19 cellular contexts compared by ENCODE assay signal in the genomic region with DNA sequence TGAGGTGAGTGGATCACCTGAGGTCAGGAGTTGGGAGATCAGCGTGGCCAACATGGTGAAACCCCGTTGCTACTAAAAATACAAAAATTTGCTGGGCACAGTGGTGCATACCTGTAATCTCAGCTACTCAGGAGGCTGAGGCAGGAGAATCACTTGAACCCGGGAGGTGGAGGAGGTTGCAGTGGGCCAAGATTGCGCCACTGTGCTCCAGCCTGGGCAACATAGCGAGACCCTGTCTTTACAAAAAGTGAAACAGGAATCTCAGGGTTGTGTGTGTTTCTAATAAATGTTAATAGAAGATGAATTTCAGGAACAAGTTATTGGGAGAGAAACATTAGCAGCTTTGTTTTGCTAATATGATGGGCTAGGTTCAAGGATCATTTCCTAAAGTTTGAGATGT. TPM values are rescaled to one million over a fixed set of nuclear protein-coding genes. Genes with fewer than 3 reads are reported as not detected.
DNase-seq lines count a peak whose midpoint lies in the region; ATAC-seq and TF ChIP-seq lines count a peak whose summit lies in the region.
"Had no signal": no experiment of that assay in that cellular context is flagged by ENCODE, and none has a peak within 500 bp of the region (broad histone marks: within the 10 kb centered on the region; RNA-seq: fewer than 3 reads in every experiment).

No MANE protein-coding gene starts in this region.

- peaks cover 6% of the 10 kb centered on the region for H3K36me3 Mint-ChIP-seq in WTC11

- H3K4me1 Mint-ChIP-seq in WTC11, result peaks cover 41% of the 10 kb centered on the region

- H3K9ac ChIP-seq in mammary epithelial cell (ENCODE audit: insufficient read depth, low read length) (no peak overlapping the region), iPS-15b (ENCODE audit: low read depth, low read length) (peak overlapping the region; percentile 17)

- 90% methylated on average over 5 of the region's 5 CpGs for WGBS in mammary epithelial cell (ENCODE audit: low coverage, missing lambda C conversion rate)
- WGBS in thymus, result 90% methylated on average over 5 of the region's 5 CpGs

- H3K27me3 ChIP-seq in mammary epithelial cell (ENCODE audit: insufficient read depth, low read length) (no peaks in the 10 kb centered on the region), breast epithelium (no peaks in the 10 kb centered on the region), iPS-15b (ENCODE audit: control insufficient read depth, insufficient read depth, low read length) (no peaks in the 10 kb centered on the region), thymus (ENCODE audit: control insufficient read depth, insufficient read depth) (no peaks in the 10 kb centered on the region)
- H3K27me3 ChIP-seq: left lung, suprapubic skin had no signal

- H3K4me3 Mint-ChIP-seq in WTC11, result no peak overlapping the region

- CTCF ChIA-PET in mammary epithelial cell (lab: Charles Lee; ENCODE audit: low non-redundant PET), result no interaction called here
- CTCF ChIA-PET in WTC11 (lab: Charles Lee), result interaction anchor here (1.0 kb wide), 1 partner anchor 9 kb away, joined by 4 read pairs; no protein-coding TSS in a partner anchor

- no TSS peak for BruUV-seq in mammary epithelial cell (replicated peaks; lab: Mats Ljungman, UMichigan)

- intact Hi-C loops in mammary epithelial cell (cut with micrococcal nuclease), result no loop called here
- intact Hi-C loops in breast epithelium (cut with DNase I; ENCODE audit: low total_unique reads), result no loop called here

- peaks cover 96% of the 10 kb centered on the region for H3K79me2 ChIP-seq in mammary epithelial cell (ENCODE audit: insufficient read depth, low read length)

- peaks cover 15% of the 10 kb centered on the region for H3K4me1 ChIP-seq in mammary epithelial cell (ENCODE audit: insufficient read depth, low read length)
- no peaks in the 10 kb centered on the region for H3K4me1 ChIP-seq in breast epithelium
- peaks cover 13% of the 10 kb centered on the region for H3K4me1 ChIP-seq in iPS-15b (ENCODE audit: control insufficient read depth, insufficient read depth, low read length)
- H3K4me1 ChIP-seq in thymus (ENCODE audit: control insufficient read depth, insufficient read depth, low read length), result no peaks in the 10 kb centered on the region

- H3K36me3 ChIP-seq in mammary epithelial cell (ENCODE audit: insufficient read depth, low read length), result no peaks in the 10 kb centered on the region
- no peaks in the 10 kb centered on the region for H3K36me3 ChIP-seq in breast epithelium
- H3K36me3 ChIP-seq in iPS-15b (ENCODE audit: control insufficient read depth, insufficient read depth, low read length), result no peaks in the 10 kb centered on the region
- no peaks in the 10 kb centered on the region for H3K36me3 ChIP-seq in thymus (ENCODE audit: control insufficient read depth, insufficient read depth)
- H3K36me3 ChIP-seq: left lung, suprapubic skin had no signal

- no peaks in the 10 kb centered on the region for H3K27me3 Mint-ChIP-seq in WTC11 (ENCODE audit: low read depth)

- H2AFZ ChIP-seq in mammary epithelial cell (ENCODE audit: low read depth, low read length), result no peak overlapping the region

- H3K4me3 ChIP-seq in mammary epithelial cell (replicated peaks in 1 of 3; ENCODE audit: insufficient read depth in 1 of 3, low read depth in 2 of 3, low read length in 3 of 3), result no peak overlapping the region
- H3K4me3 ChIP-seq in breast epithelium, result no peak overlapping the region
- no peak overlapping the region for H3K4me3 ChIP-seq in iPS-15b (ENCODE audit: low read depth, low read length)
- no peak overlapping the region for H3K4me3 ChIP-seq in thymus (ENCODE audit: low read length)
- H3K4me3 ChIP-seq: left lung, suprapubic skin had no signal

- peak overlapping the region; percentile 13; the same call in 1 of the 2 replicates for H3K27ac Mint-ChIP-seq in WTC11

- POLR2A ChIA-PET in WTC11 (lab: Charles Lee), result no interaction called here

- peaks cover 9% of the 10 kb centered on the region for H3K9me3 Mint-ChIP-seq in WTC11

- no peak for TF ChIP-seq POLR2A in breast epithelium (IDR thresholded peaks at IDR 0.05)

- no peak for ATAC-seq in WTC11
- ATAC-seq in GM19455 (IDR thresholded peaks at IDR 0.05; ENCODE audit: unreplicated experiment), result no peak
- ATAC-seq: left lung had no signal

- H3K9me3 ChIP-seq in mammary epithelial cell (replicated peaks; ENCODE audit: insufficient read depth, low read length) (peaks cover 9% of the 10 kb centered on the region), breast epithelium (peaks cover 0 to 7% of the 10 kb centered on the region in 2 donors), iPS-15b (ENCODE audit: control insufficient read depth, insufficient read depth, low read length) (no peaks in the 10 kb centered on the region), thymus (ENCODE audit: control insufficient read depth) (no peaks in the 10 kb centered on the region)

- dilution Hi-C loops in mammary epithelial cell (cut with HindIII; ENCODE audit: low sequenced_read_pairs), result no loop called here

- H3K27ac ChIP-seq in mammary epithelial cell (ENCODE audit: insufficient read depth, low read depth, low read length) (peak overlapping the region; percentile 28), breast epithelium (no peak overlapping the region), thymus (ENCODE audit: low read depth) (peak overlapping the region; percentile 31)
- H3K27ac ChIP-seq: left lung, suprapubic skin had no signal

- no peak for TF ChIP-seq CTCF in mammary epithelial cell (conservative IDR thresholded peaks at IDR 0.05 in 1 of 2, IDR thresholded peaks at IDR 0.05 in 1 of 2; ENCODE audit: extremely low read depth in 1 of 2, insufficient read depth in 1 of 2, low read depth in 1 of 2, low read length in 2 of 2)
- TF ChIP-seq CTCF in breast epithelium (IDR thresholded peaks at IDR 0.05), result no peak
- no peak for TF ChIP-seq CTCF in WTC11 (IDR thresholded peaks at IDR 0.05)

- H4K20me1 ChIP-seq in mammary epithelial cell (ENCODE audit: insufficient read depth, low read length), result no peaks in the 10 kb centered on the region

- DNase-seq in mammary epithelial cell (no peak), breast epithelium (ENCODE audit: low spot score in 2 of 2) (no peak), WTC11 (ENCODE audit: low spot score) (no peak), mucosa of gallbladder (ENCODE audit: low spot score) (no peak)
- DNase-seq in activated CD8-positive, alpha-beta memory T cell treated with anti-CD3 and anti-CD28 coated beads for 24 hours, result no peak
- DNase-seq: effector memory CD4-positive, alpha-beta T cell; GF-D8; GOT3; Kasumi-1; left lung; NCI-H1092; NCI-H2029; NCI-H345; SHP77 treated with DMSO at 0.1 percent for 48 hours; stimulated activated CD4-positive, alpha-beta T cell treated with anti-CD3 and anti-CD28 coated beads, Interleukin-12 subunit alpha, Interleukin-12 subunit beta, amount 100 ng/mL, for 4 hours had no signal

- in situ Hi-C loops in mammary epithelial cell (cut with MboI; ENCODE audit: low sequenced_read_pairs in 2 of 2), result no loop called here

- H3K4me2 ChIP-seq in mammary epithelial cell (ENCODE audit: insufficient read depth, low read depth, low read length), result peak overlapping the region; percentile 11

TF ChIP-seq in WTC11, 78 proteins besides CTCF, POLR2A, EP300 and RAD21:
- TF ChIP-seq, protein P1, sequence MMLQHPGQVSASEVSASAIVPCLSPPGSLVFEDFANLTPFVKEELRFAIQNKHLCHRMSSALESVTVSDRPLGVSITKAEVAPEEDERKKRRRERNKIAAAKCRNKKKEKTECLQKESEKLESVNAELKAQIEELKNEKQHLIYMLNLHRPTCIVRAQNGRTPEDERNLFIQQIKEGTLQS (CRISPR knock-in tag; conservative IDR thresholded peaks at IDR 0.05), result no peak
- TF ChIP-seq NR3C1 (CRISPR knock-in tag; conservative IDR thresholded peaks at IDR 0.05; ENCODE audit: low read depth) (no peak), MXD4 (CRISPR knock-in tag; IDR thresholded peaks at IDR 0.05; ENCODE audit: borderline replicate concordance) (no peak), ZNF121 (CRISPR knock-in tag; IDR thresholded peaks at IDR 0.05) (peak; percentile 84)

RNA-seq across cellular contexts. Expression of a gene that starts 19.9 kb away (rescaled TPM):
- total RNA-seq in mammary epithelial cell (10 to 100 TPM; 33.7 to 36.5 TPM), breast epithelium (10 to 100 TPM; 33.0 to 51.8 (median 44.1) TPM), WTC11 (2021) (28.7 to 33.2 TPM (median 30.0 TPM) in 3 replicates), mucosa of gallbladder (28.1 TPM)
- polyA plus RNA-seq in mammary epithelial cell (42.4 TPM), thymus (29.3 TPM)
- 63.3 TPM for polyA minus RNA-seq in mammary epithelial cell

Comparison
In these comparisons a context has a peak if more than half of its experiments do, and no peak if none do; other contexts are left out.
1. H3K27ac ChIP-seq: peak in mammary epithelial cell (single experiment) and thymus (single experiment); none in breast epithelium (0 of 2).